8 cellular contexts compared by ENCODE assay signal in genomic region chr13:27375686-27376326, GRCh38. TPM values are rescaled to one million over a fixed set of nuclear protein-coding genes. Genes with fewer than 3 reads are reported as not detected.
A peak's percentile ranks its signal among the peaks of the same experiment; 100 is the strongest.
DNase-seq lines count a peak whose midpoint lies in the region; ATAC-seq and TF ChIP-seq lines count a peak whose summit lies in the region.

No MANE protein-coding gene starts in this region.

- no peaks in the 10 kb centered on the region for H4K20me1 ChIP-seq in GM23338 (replicated peaks; ENCODE audit: insufficient read depth)
- H4K20me1 ChIP-seq in osteoblast (ENCODE audit: insufficient read depth, low read length): no peaks in the 10 kb centered on the region

- H3K36me3 ChIP-seq in GM23338 (ENCODE audit: insufficient read depth) (no peaks in the 10 kb centered on the region), osteoblast (ENCODE audit: insufficient read depth, low read length) (no peaks in the 10 kb centered on the region), uterus (no peaks in the 10 kb centered on the region)

- H3K9me2 ChIP-seq in GM23338 (ENCODE audit: insufficient read depth): no peaks in the 10 kb centered on the region

- H3K27me3 ChIP-seq in GM23338 (ENCODE audit: insufficient read depth) (no peaks in the 10 kb centered on the region), osteoblast (ENCODE audit: insufficient read depth, low read length) (peaks cover 22% of the 10 kb centered on the region), uterus (no peaks in the 10 kb centered on the region)

- H3K4me1 ChIP-seq in GM23338 (ENCODE audit: insufficient read depth) (peaks cover 5% of the 10 kb centered on the region; the same call in 1 of the 2 replicates), osteoblast (ENCODE audit: insufficient read depth, low read length) (no peaks in the 10 kb centered on the region), uterus (no peaks in the 10 kb centered on the region)

- intact Hi-C loops in uterus (cut with DNase I; ENCODE audit: low total_unique reads): no loop called here

- peak overlapping the region; percentile 91; the same call in 1 of the 2 replicates for H2AFZ ChIP-seq in GM23338
- no peak overlapping the region for H2AFZ ChIP-seq in osteoblast (ENCODE audit: low read length)

- no peaks in the 10 kb centered on the region for H3F3A ChIP-seq in GM23338 (replicated peaks; ENCODE audit: low read depth)

- no peaks in the 10 kb centered on the region for H3K36me3 Mint-ChIP-seq in GM23338 (ENCODE audit: low read depth)

- peak; percentile 76 for ATAC-seq in GM23338
- ATAC-seq in HG02870 (IDR thresholded peaks at IDR 0.05; ENCODE audit: unreplicated experiment): no peak

- H3K9me3 Mint-ChIP-seq in GM23338: peaks cover 2% of the 10 kb centered on the region; the same call in 1 of the 3 replicates

- DNase-seq in AG08395 (ENCODE audit: low spot score) (peak; percentile 82), GM23338 (ENCODE audit: low spot score) (peak; percentile 93), NOMO-1 treated with dmso at 0.1 percent for 144 hours (lab: John Stamatoyannopoulos, UW; ENCODE audit: unreplicated experiment) (peak; percentile 11), activated T-cell treated with anti-CD3 and anti-CD28 coated beads for 24 hours (ENCODE audit: low read depth) (peak; percentile 37), fibroblast of mammary gland (ENCODE audit: low read depth) (peak; percentile 76), osteoblast (ENCODE audit: insufficient read length, low spot score, missing footprints) (peak; percentile 85), uterus (peak; percentile 50 to 53)

- TF ChIP-seq CTCF in GM23338 (conservative IDR thresholded peaks at IDR 0.05; ENCODE audit: low read depth in 2 of 2) (peak; percentile 76 to 77), fibroblast of mammary gland (conservative IDR thresholded peaks at IDR 0.05; ENCODE audit: control insufficient read depth, insufficient read depth, low read depth, low read length) (peak; percentile 92), osteoblast (IDR thresholded peaks at IDR 0.05; ENCODE audit: extremely low read depth, low read depth, low read length) (peak; percentile 93), uterus (IDR thresholded peaks at IDR 0.05) (peak; percentile 47 to 61 (median 53))

- H3K27me3 Mint-ChIP-seq in GM23338 (ENCODE audit: insufficient read depth, low read depth, poor library complexity): peaks cover 12% of the 10 kb centered on the region

- TF ChIP-seq POLR2A in uterus (IDR thresholded peaks at IDR 0.05): no peak

- H3K4me1 Mint-ChIP-seq in GM23338: peaks cover 21% of the 10 kb centered on the region

- H3K9me3 ChIP-seq in osteoblast (ENCODE audit: low read depth, low read length) (no peaks in the 10 kb centered on the region), uterus (no peaks in the 10 kb centered on the region)

- H3K4me3 ChIP-seq in GM23338 (no peak overlapping the region), fibroblast of mammary gland (ENCODE audit: control insufficient read depth, low read depth, low read length) (no peak overlapping the region), osteoblast (ENCODE audit: insufficient read depth, low read length) (no peak overlapping the region), uterus (no peak overlapping the region)

- H3K4me3 Mint-ChIP-seq in GM23338: no peak overlapping the region

- H3K4me2 ChIP-seq in GM23338: 0 out of 2 replicates have a peak overlapping the region, but pooled peaks have one; percentile 18
- H3K4me2 ChIP-seq in osteoblast (ENCODE audit: insufficient read depth, low read length): no peak overlapping the region

- no peak overlapping the region for H3K27ac Mint-ChIP-seq in GM23338

- no peaks in the 10 kb centered on the region for H3K79me2 ChIP-seq in GM23338 (replicated peaks; ENCODE audit: insufficient read depth)
- no peaks in the 10 kb centered on the region for H3K79me2 ChIP-seq in osteoblast (ENCODE audit: insufficient read depth, low read length)

- H3K27ac ChIP-seq in GM23338 (ENCODE audit: low read depth) (no peak overlapping the region), osteoblast (ENCODE audit: low read depth, low read length) (no peak overlapping the region), uterus (no peak overlapping the region)

TF ChIP-seq in GM23338, 12 proteins besides CTCF, POLR2A, EP300 and RAD21 (continues in another document):
- TF ChIP-seq ZNF331 (CRISPR knock-in tag; IDR thresholded peaks at IDR 0.05; ENCODE audit: low read depth) (no peak), NANOG (IDR thresholded peaks at IDR 0.05; ENCODE audit: borderline replicate concordance) (no peak), STAT1 (IDR thresholded peaks at IDR 0.05; ENCODE audit: unreplicated experiment) (no peak), CREB1 (CRISPR knock-in tag; IDR thresholded peaks at IDR 0.05; ENCODE audit: low read depth) (no peak), ZNF462 (CRISPR knock-in tag; IDR thresholded peaks at IDR 0.05) (no peak), EZH2 (IDR thresholded peaks at IDR 0.05; ENCODE audit: low read depth, unreplicated experiment) (no peak), POLR2AphosphoS5 (IDR thresholded peaks at IDR 0.05; ENCODE audit: low read depth) (no peak), ETS1 (IDR thresholded peaks at IDR 0.05) (no peak)

RNA-seq across cellular contexts. Expression of gene GTF3A, which starts 48.6 kb away (rescaled TPM):
- 109 and 206 TPM in 2 replicates for total RNA-seq in GM23338 (2014; rRNA removed; shearing (Covaris generic))
- 174 and 190 TPM in 2 replicates for polyA plus RNA-seq in GM23338 (2016; fragmentation: Nextera tagmentation; extraction: Ambion mirVana)
- total RNA-seq in osteoblast (111 and 115 TPM in 2 replicates), uterus (100 to 1,000 TPM in 2 of 4 donors, 10 to 100 TPM in 2; 31.8 to 174 (median 98.3) TPM)

Comparison
In these comparisons a context has a peak if more than half of its experiments do, and no peak if none do; other contexts are left out.
1. DNase-seq: peak in every context shown above with its lines; median percentile 93 in GM23338; 85 in osteoblast; 82 in AG08395; 76 in fibroblast of mammary gland; 52 in uterus; 37 in activated T-cell treated with anti-CD3 and anti-CD28 coated beads for 24 hours; 11 in NOMO-1 treated with dmso at 0.1 percent for 144 hours.